In genomic region chr18:13725566-13726227, GRCh38 we compare ENCODE assay signal across 1 cellular context.
A peak's percentile ranks its signal among the peaks of the same experiment; 100 is the strongest.
TF ChIP-seq lines count a peak whose summit lies in the region.

No MANE protein-coding gene starts in this region.

TF ChIP-seq in GM12878, 131 proteins besides CTCF, POLR2A, EP300 and RAD21:
- TF ChIP-seq USF1 (IDR thresholded peaks at IDR 0.05; ENCODE audit: borderline replicate concordance, extremely low read length, insufficient read depth, low read depth, low read length) (no peak), PKNOX1 (IDR thresholded peaks at IDR 0.05) (no peak), RUNX3 (IDR thresholded peaks at IDR 0.05; ENCODE audit: low read length) (0 out of 2 replicates have a peak, but pooled peaks have one; percentile 22), SRF (IDR thresholded peaks at IDR 0.05; ENCODE audit: low read depth in 2 of 2, low read length in 2 of 2) (no peak), FOXM1 (IDR thresholded peaks at IDR 0.05; ENCODE audit: low read depth, low read length) (no peak)
- TF ChIP-seq, protein P1, sequence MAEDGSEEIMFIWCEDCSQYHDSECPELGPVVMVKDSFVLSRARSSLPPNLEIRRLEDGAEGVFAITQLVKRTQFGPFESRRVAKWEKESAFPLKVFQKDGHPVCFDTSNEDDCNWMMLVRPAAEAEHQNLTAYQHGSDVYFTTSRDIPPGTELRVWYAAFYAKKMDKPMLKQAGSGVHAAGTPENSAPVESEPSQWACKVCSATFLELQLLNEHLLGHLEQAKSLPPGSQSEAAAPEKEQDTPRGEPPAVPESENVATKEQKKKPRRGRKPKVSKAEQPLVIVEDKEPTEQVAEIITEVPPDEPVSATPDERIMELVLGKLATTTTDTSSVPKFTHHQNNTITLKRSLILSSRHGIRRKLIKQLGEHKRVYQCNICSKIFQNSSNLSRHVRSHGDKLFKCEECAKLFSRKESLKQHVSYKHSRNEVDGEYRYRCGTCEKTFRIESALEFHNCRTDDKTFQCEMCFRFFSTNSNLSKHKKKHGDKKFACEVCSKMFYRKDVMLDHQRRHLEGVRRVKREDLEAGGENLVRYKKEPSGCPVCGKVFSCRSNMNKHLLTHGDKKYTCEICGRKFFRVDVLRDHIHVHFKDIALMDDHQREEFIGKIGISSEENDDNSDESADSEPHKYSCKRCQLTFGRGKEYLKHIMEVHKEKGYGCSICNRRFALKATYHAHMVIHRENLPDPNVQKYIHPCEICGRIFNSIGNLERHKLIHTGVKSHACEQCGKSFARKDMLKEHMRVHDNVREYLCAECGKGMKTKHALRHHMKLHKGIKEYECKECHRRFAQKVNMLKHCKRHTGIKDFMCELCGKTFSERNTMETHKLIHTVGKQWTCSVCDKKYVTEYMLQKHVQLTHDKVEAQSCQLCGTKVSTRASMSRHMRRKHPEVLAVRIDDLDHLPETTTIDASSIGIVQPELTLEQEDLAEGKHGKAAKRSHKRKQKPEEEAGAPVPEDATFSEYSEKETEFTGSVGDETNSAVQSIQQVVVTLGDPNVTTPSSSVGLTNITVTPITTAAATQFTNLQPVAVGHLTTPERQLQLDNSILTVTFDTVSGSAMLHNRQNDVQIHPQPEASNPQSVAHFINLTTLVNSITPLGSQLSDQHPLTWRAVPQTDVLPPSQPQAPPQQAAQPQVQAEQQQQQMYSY (CRISPR knock-in tag; IDR thresholded peaks at IDR 0.05), result no peak
